Comparison of ENCODE assay signal across 1 cellular context in the genomic region with DNA sequence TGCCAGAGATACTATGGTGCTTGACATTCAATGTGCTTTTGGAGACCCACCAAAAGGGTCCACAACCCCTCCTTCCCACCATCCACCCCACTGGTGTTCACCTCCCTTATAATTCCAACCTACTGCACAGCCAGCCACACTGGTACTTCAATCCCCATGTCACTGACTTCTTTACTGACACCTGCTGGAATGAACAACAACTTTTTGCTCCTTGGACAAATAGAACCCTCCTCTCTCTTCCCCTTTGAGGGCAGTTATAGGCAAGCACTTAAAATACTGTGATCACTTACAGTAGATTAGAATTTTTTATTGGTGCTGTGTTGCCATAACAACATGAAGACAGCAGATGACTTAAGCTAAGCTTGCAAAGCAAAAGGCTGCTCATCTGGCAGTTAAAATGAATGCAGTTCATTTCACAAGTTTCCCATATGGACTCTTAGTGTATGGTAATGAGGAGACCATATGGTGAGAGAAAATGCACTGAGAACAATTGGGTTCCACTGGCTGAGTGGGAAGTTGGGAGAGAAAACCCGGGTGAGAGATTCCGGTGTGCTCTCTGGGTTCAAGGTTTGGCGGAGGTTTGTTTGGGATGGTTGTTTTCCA.
TF ChIP-seq lines count a peak whose summit lies in the region.

No MANE protein-coding gene starts in this region.

TF ChIP-seq in SK-N-SH treated with all-trans-retinoic acid at 6 μM for 48 hours, 23 proteins besides CTCF, POLR2A, EP300 and RAD21 (continued from another document):
- TF ChIP-seq, protein P1, sequence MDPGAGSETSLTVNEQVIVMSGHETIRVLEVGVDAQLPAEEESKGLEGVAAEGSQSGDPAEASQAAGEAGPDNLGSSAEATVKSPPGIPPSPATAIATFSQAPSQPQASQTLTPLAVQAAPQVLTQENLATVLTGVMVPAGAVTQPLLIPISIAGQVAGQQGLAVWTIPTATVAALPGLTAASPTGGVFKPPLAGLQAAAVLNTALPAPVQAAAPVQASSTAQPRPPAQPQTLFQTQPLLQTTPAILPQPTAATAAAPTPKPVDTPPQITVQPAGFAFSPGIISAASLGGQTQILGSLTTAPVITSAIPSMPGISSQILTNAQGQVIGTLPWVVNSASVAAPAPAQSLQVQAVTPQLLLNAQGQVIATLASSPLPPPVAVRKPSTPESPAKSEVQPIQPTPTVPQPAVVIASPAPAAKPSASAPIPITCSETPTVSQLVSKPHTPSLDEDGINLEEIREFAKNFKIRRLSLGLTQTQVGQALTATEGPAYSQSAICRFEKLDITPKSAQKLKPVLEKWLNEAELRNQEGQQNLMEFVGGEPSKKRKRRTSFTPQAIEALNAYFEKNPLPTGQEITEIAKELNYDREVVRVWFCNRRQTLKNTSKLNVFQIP (CRISPR knock-in tag; IDR thresholded peaks at IDR 0.05; ENCODE audit: borderline replicate concordance, low read depth): no peak
- TF ChIP-seq PPARA (CRISPR knock-in tag; IDR thresholded peaks at IDR 0.05; ENCODE audit: borderline replicate concordance) (no peak), ZNF565 (CRISPR knock-in tag; conservative IDR thresholded peaks at IDR 0.05; ENCODE audit: low read depth) (no peak), ZFP30 (CRISPR knock-in tag; IDR thresholded peaks at IDR 0.05) (no peak)
